In genomic region chr16:70701596-70701995, GRCh38 we compare ENCODE assay signal across 12 cellular contexts. TPM values are rescaled to one million over a fixed set of nuclear protein-coding genes. Genes with fewer than 3 reads are reported as not detected.
A peak's percentile ranks its signal among the peaks of the same experiment; 100 is the strongest.
DNase-seq lines count a peak whose midpoint lies in the region; ATAC-seq and TF ChIP-seq lines count a peak whose summit lies in the region.
"Had no signal": no experiment of that assay in that cellular context is flagged by ENCODE, and none has a peak within 500 bp of the region (broad histone marks: within the 10 kb centered on the region; RNA-seq: fewer than 3 reads in every experiment).

No MANE protein-coding gene starts in this region.

- H3K27ac ChIP-seq in dorsolateral prefrontal cortex (peak overlapping the region in 49 of 59 donors; percentile 7 to 97 (median 84)), osteoblast (ENCODE audit: low read depth, low read length) (peak overlapping the region; percentile 88), upper lobe of right lung (peak overlapping the region; percentile 19)

- H3K9me3 Mint-ChIP-seq in activated naive CD8-positive, alpha-beta T cell (ENCODE audit: low read depth), result no peaks in the 10 kb centered on the region
- no peaks in the 10 kb centered on the region for H3K9me3 Mint-ChIP-seq in activated naive CD8-positive, alpha-beta T cell treated with anti-CD3 and anti-CD28 coated beads for 36 hours
- H3K9me3 Mint-ChIP-seq: T-helper 2 cell treated with Interferon-gamma antibody and Interleukin-4, amounts not matched to agents 5 μg/mL and 100 μg/mL, for 36 hours had no signal

- H3K36me3 ChIP-seq in osteoblast (ENCODE audit: insufficient read depth, low read length), result peaks cover 4% of the 10 kb centered on the region
- peaks cover 11% of the 10 kb centered on the region for H3K36me3 ChIP-seq in upper lobe of right lung

- no peak for ATAC-seq in upper lobe of right lung

- no peak for TF ChIP-seq CTCF in dorsolateral prefrontal cortex (IDR thresholded peaks at IDR 0.05 in 54 of 56, conservative IDR thresholded peaks at IDR 0.05 in 2 of 56; ENCODE audit: low read depth in 1 of 56, partially characterized antibody in 56 of 56)
- TF ChIP-seq CTCF in osteoblast (IDR thresholded peaks at IDR 0.05; ENCODE audit: extremely low read depth, low read depth, low read length), result no peak
- no peak for TF ChIP-seq CTCF in upper lobe of right lung (IDR thresholded peaks at IDR 0.05)

- peaks cover 2% of the 10 kb centered on the region for H3K36me3 Mint-ChIP-seq in activated naive CD8-positive, alpha-beta T cell
- peaks cover 1% of the 10 kb centered on the region for H3K36me3 Mint-ChIP-seq in activated naive CD8-positive, alpha-beta T cell treated with anti-CD3 and anti-CD28 coated beads for 36 hours

- H3K27ac Mint-ChIP-seq in activated naive CD8-positive, alpha-beta T cell, result peak overlapping the region; percentile 58
- H3K27ac Mint-ChIP-seq in activated naive CD8-positive, alpha-beta T cell treated with anti-CD3 and anti-CD28 coated beads for 36 hours, result no peak overlapping the region
- H3K27ac Mint-ChIP-seq: T-helper 2 cell treated with Interferon-gamma antibody and Interleukin-4, amounts not matched to agents 5 μg/mL and 100 μg/mL, for 36 hours had no signal

- H3K4me1 ChIP-seq in osteoblast (ENCODE audit: insufficient read depth, low read length) (peaks cover 66% of the 10 kb centered on the region), upper lobe of right lung (peaks cover 37% of the 10 kb centered on the region)

- DNase-seq in activated naive CD8-positive, alpha-beta T cell treated with anti-CD3 and anti-CD28 coated beads for 36 hours, result no peak
- DNase-seq in dorsolateral prefrontal cortex (no peak), osteoblast (ENCODE audit: insufficient read length, low spot score, missing footprints) (no peak), upper lobe of right lung (no peak), posterior vena cava (ENCODE audit: low spot score) (no peak), DMS79 (lab: John Stamatoyannopoulos, UW) (no peak), DMS53 treated with DMSO at 0.1 percent for 48 hours (lab: John Stamatoyannopoulos, UW; ENCODE audit: unreplicated experiment) (no peak)
- DNase-seq: Peyer's patch, thyroid gland had no signal

- H4K20me1 ChIP-seq in osteoblast (ENCODE audit: insufficient read depth, low read length), result no peaks in the 10 kb centered on the region

- H3K27me3 Mint-ChIP-seq in activated naive CD8-positive, alpha-beta T cell, result no peaks in the 10 kb centered on the region
- no peaks in the 10 kb centered on the region for H3K27me3 Mint-ChIP-seq in activated naive CD8-positive, alpha-beta T cell treated with anti-CD3 and anti-CD28 coated beads for 36 hours

- no peak overlapping the region for H3K4me3 Mint-ChIP-seq in activated naive CD8-positive, alpha-beta T cell
- no peak overlapping the region for H3K4me3 Mint-ChIP-seq in activated naive CD8-positive, alpha-beta T cell treated with anti-CD3 and anti-CD28 coated beads for 36 hours
- H3K4me3 Mint-ChIP-seq: T-helper 2 cell treated with Interferon-gamma antibody and Interleukin-4, amounts not matched to agents 5 μg/mL and 100 μg/mL, for 36 hours had no signal

- no peak overlapping the region for H2AFZ ChIP-seq in osteoblast (ENCODE audit: low read length)

- H3K4me1 Mint-ChIP-seq in activated naive CD8-positive, alpha-beta T cell (ENCODE audit: low read depth), result peaks cover 19% of the 10 kb centered on the region
- H3K4me1 Mint-ChIP-seq in activated naive CD8-positive, alpha-beta T cell treated with anti-CD3 and anti-CD28 coated beads for 36 hours, result peaks cover 17% of the 10 kb centered on the region

- no peaks in the 10 kb centered on the region for H3K27me3 ChIP-seq in dorsolateral prefrontal cortex
- no peaks in the 10 kb centered on the region for H3K27me3 ChIP-seq in osteoblast (ENCODE audit: insufficient read depth, low read length)
- H3K27me3 ChIP-seq in upper lobe of right lung, result no peaks in the 10 kb centered on the region
- H3K27me3 ChIP-seq: Peyer's patch, thyroid gland had no signal

- H3K79me2 ChIP-seq in osteoblast (ENCODE audit: insufficient read depth, low read length), result peaks cover 9% of the 10 kb centered on the region

- intact Hi-C loops in dorsolateral prefrontal cortex (cut with DNase I), result no loop called here
- intact Hi-C loops in upper lobe of right lung (cut with DNase I), result no loop called here
- intact Hi-C loops in posterior vena cava (cut with DNase I), result loop anchor here in 1 of 2 donors (5.0 kb wide), 1 partner anchor 36 kb away; no protein-coding TSS in a partner anchor

- no peak overlapping the region for H3K4me3 ChIP-seq in dorsolateral prefrontal cortex
- no peak overlapping the region for H3K4me3 ChIP-seq in osteoblast (ENCODE audit: insufficient read depth, low read length)
- H3K4me3 ChIP-seq in upper lobe of right lung, result no peak overlapping the region
- H3K4me3 ChIP-seq: Peyer's patch, thyroid gland had no signal

- H3K9me3 ChIP-seq in osteoblast (ENCODE audit: low read depth, low read length) (no peaks in the 10 kb centered on the region), upper lobe of right lung (no peaks in the 10 kb centered on the region)
- H3K9me3 ChIP-seq: Peyer's patch, thyroid gland had no signal

- H3K4me2 ChIP-seq in osteoblast (ENCODE audit: insufficient read depth, low read length), result no peak overlapping the region

RNA-seq across cellular contexts. Expression of gene MTSS2, which starts 15.7 kb away (rescaled TPM):
- total RNA-seq in activated naive CD8-positive, alpha-beta T cell treated with anti-CD3 and anti-CD28 coated beads for 36 hours, result 1 to 10 TPM; 6.9 to 9.2 TPM
- total RNA-seq in dorsolateral prefrontal cortex, result 100 to 1,000 TPM; 135 to 968 (median 301) TPM
- 54.2 and 56.5 TPM in 2 replicates for total RNA-seq in osteoblast
- total RNA-seq in upper lobe of right lung, result 81.3 TPM
- total RNA-seq in posterior vena cava, result 100 to 1,000 TPM; 116 to 145 TPM

RNA-seq across cellular contexts. Expression of gene IL34, which starts 55.2 kb away (rescaled TPM):
- total RNA-seq in activated naive CD8-positive, alpha-beta T cell treated with anti-CD3 and anti-CD28 coated beads for 36 hours, result under 1 TPM in 1 of 2 experiments, not detected in 1; 0.22 TPM
- 10 to 100 TPM in 117 of 120 experiments, 1 to 10 TPM in 3; 5.0 to 52.7 (median 20.4) TPM for total RNA-seq in dorsolateral prefrontal cortex
- 5.6 and 9.4 TPM in 2 replicates for total RNA-seq in osteoblast
- 3.3 TPM for total RNA-seq in upper lobe of right lung
- 1 to 10 TPM; 4.0 to 4.3 TPM for total RNA-seq in posterior vena cava
- total RNA-seq: NCI-H460 had no signal

Comparison
In these comparisons a context has a peak if more than half of its experiments do, and no peak if none do; other contexts are left out.
1. H3K27ac ChIP-seq: peak in every context shown above with its lines; median percentile 88 in osteoblast; 84 in dorsolateral prefrontal cortex; 19 in upper lobe of right lung.